Comparison of ENCODE assay signal across 9 cellular contexts in genomic region chr2:96225016-96225533, GRCh38. TPM values are rescaled to one million over a fixed set of nuclear protein-coding genes. Genes with fewer than 3 reads are reported as not detected.
DNase-seq lines count a peak whose midpoint lies in the region; ATAC-seq lines count a peak whose summit lies in the region.
"Had no signal": no experiment of that assay in that cellular context is flagged by ENCODE, and none has a peak within 500 bp of the region (broad histone marks: within the 10 kb centered on the region; RNA-seq: fewer than 3 reads in every experiment).

No MANE protein-coding gene starts in this region.

- no peak overlapping the region for H3K4me3 Mint-ChIP-seq in activated CD8-positive, alpha-beta memory T cell treated with anti-CD3 and anti-CD28 coated beads, Interleukin-2, amount 10 ng/mL, durations not matched to agents 7 days and 5 days
- no peak overlapping the region for H3K4me3 Mint-ChIP-seq in T-cell

- ATAC-seq in GM18499 (IDR thresholded peaks at IDR 0.05; ENCODE audit: insufficient read depth, unreplicated experiment) = peak; percentile 60
- peak; percentile 90 for ATAC-seq in GM21529 (IDR thresholded peaks at IDR 0.05; ENCODE audit: unreplicated experiment)
- ATAC-seq in activated CD8-positive, alpha-beta memory T cell treated with anti-CD3 and anti-CD28 coated beads, Interleukin-2, amount 10 ng/mL, durations not matched to agents 7 days and 5 days = no peak
- ATAC-seq in T-cell (replicated peaks in 1 of 4) = no peak

- POLR2A ChIA-PET in T-cell (lab: Charles Lee) = no interaction called here

- in situ Hi-C loops in KBM-7 (cut with MboI; ENCODE audit: low pct_unique_long_range_greater_than_20kb, low sequenced_read_pairs) = no loop called here

- DNase-seq in KBM-7 (peak; percentile 87), germinal center (ENCODE audit: low spot score) (peak; percentile 49), NCI-H82 treated with DMSO at 0.1 percent for 48 hours (lab: John Stamatoyannopoulos, UW; ENCODE audit: unreplicated experiment) (no peak), T-cell (no peak), AG08396 (ENCODE audit: low spot score) (no peak)
- no peak for DNase-seq in activated CD8-positive, alpha-beta memory T cell treated with anti-CD3 and anti-CD28 coated beads, Interleukin-2, amount 10 ng/mL, durations not matched to agents 7 days and 5 days
- DNase-seq: upper lobe of left lung had no signal

- no peak overlapping the region for H3K27ac Mint-ChIP-seq in activated CD8-positive, alpha-beta memory T cell treated with anti-CD3 and anti-CD28 coated beads, Interleukin-2, amount 10 ng/mL, durations not matched to agents 7 days and 5 days
- peak overlapping the region in 1 of 2 donors; percentile 41 for H3K27ac Mint-ChIP-seq in T-cell

- H3K27me3 Mint-ChIP-seq in activated CD8-positive, alpha-beta memory T cell treated with anti-CD3 and anti-CD28 coated beads, Interleukin-2, amount 10 ng/mL, durations not matched to agents 7 days and 5 days = no peaks in the 10 kb centered on the region
- H3K27me3 Mint-ChIP-seq in T-cell = no peaks in the 10 kb centered on the region

- CTCF ChIA-PET in activated CD8-positive, alpha-beta memory T cell treated with anti-CD3 and anti-CD28 coated beads, Interleukin-2, amount 10 ng/mL, durations not matched to agents 7 days and 5 days (lab: Charles Lee) = no interaction called here
- CTCF ChIA-PET in T-cell (lab: Charles Lee) = no interaction called here

- no peaks in the 10 kb centered on the region for H3K36me3 Mint-ChIP-seq in activated CD8-positive, alpha-beta memory T cell treated with anti-CD3 and anti-CD28 coated beads, Interleukin-2, amount 10 ng/mL, durations not matched to agents 7 days and 5 days
- no peaks in the 10 kb centered on the region for H3K36me3 Mint-ChIP-seq in T-cell

- H3K4me1 Mint-ChIP-seq in activated CD8-positive, alpha-beta memory T cell treated with anti-CD3 and anti-CD28 coated beads, Interleukin-2, amount 10 ng/mL, durations not matched to agents 7 days and 5 days = peaks cover 5% of the 10 kb centered on the region
- peaks cover 0 to 5% (median 4%) of the 10 kb centered on the region in 3 donors for H3K4me1 Mint-ChIP-seq in T-cell

- H3K9me3 Mint-ChIP-seq in activated CD8-positive, alpha-beta memory T cell treated with anti-CD3 and anti-CD28 coated beads, Interleukin-2, amount 10 ng/mL, durations not matched to agents 7 days and 5 days (ENCODE audit: low read depth) = no peaks in the 10 kb centered on the region
- no peaks in the 10 kb centered on the region for H3K9me3 Mint-ChIP-seq in T-cell

RNA-seq across cellular contexts. Expression of gene STARD7, which starts 16.4 kb away (rescaled TPM):
- total RNA-seq in activated CD8-positive, alpha-beta memory T cell treated with anti-CD3 and anti-CD28 coated beads, Interleukin-2, amount 10 ng/mL, durations not matched to agents 7 days and 5 days = 100 to 1,000 TPM; 131 to 180 TPM
- 10 to 100 TPM; 65.0 to 95.3 (median 84.4) TPM for total RNA-seq in T-cell

RNA-seq across cellular contexts. Expression of gene TMEM127, which starts 40.7 kb away (rescaled TPM):
- total RNA-seq in activated CD8-positive, alpha-beta memory T cell treated with anti-CD3 and anti-CD28 coated beads, Interleukin-2, amount 10 ng/mL, durations not matched to agents 7 days and 5 days = 10 to 100 TPM; 32.7 to 36.9 TPM
- 10 to 100 TPM; 31.2 to 43.0 (median 40.4) TPM for total RNA-seq in T-cell

RNA-seq across cellular contexts. Expression of gene CIAO1, which starts 41.0 kb away (rescaled TPM):
- total RNA-seq in activated CD8-positive, alpha-beta memory T cell treated with anti-CD3 and anti-CD28 coated beads, Interleukin-2, amount 10 ng/mL, durations not matched to agents 7 days and 5 days = 10 to 100 TPM; 67.0 to 76.8 TPM
- 10 to 100 TPM; 65.2 to 87.0 (median 80.2) TPM for total RNA-seq in T-cell

Comparison
In these comparisons a context has a peak if more than half of its experiments do, and no peak if none do; other contexts are left out.
1. ATAC-seq: peak in GM18499 (single experiment) and GM21529 (single experiment); none in activated CD8-positive, alpha-beta memory T cell treated with anti-CD3 and anti-CD28 coated beads, Interleukin-2, amount 10 ng/mL, durations not matched to agents 7 days and 5 days (single experiment) and T-cell (0 of 4).
2. DNase-seq: peak in KBM-7 (single experiment) and germinal center (single experiment); none in activated CD8-positive, alpha-beta memory T cell treated with anti-CD3 and anti-CD28 coated beads, Interleukin-2, amount 10 ng/mL, durations not matched to agents 7 days and 5 days (single experiment), NCI-H82 treated with DMSO at 0.1 percent for 48 hours (single experiment), T-cell (0 of 34) and AG08396 (single experiment).